In genomic region chr16:19728636-19728965, GRCh38 we compare ENCODE assay signal across 21 cellular contexts. TPM values are rescaled to one million over a fixed set of nuclear protein-coding genes. Genes with fewer than 3 reads are reported as not detected.
DNase-seq lines count a peak whose midpoint lies in the region; ATAC-seq, FAIRE-seq and TF ChIP-seq lines count a peak whose summit lies in the region.
"Had no signal": no experiment of that assay in that cellular context is flagged by ENCODE, and none has a peak within 500 bp of the region (broad histone marks: within the 10 kb centered on the region; RNA-seq: fewer than 3 reads in every experiment).

No MANE protein-coding gene starts in this region.

- no peaks in the 10 kb centered on the region for H3K4me1 ChIP-seq in HepG2 (ENCODE audit: insufficient read depth, low read length)
- no peaks in the 10 kb centered on the region for H3K4me1 ChIP-seq in right lobe of liver
- H3K4me1 ChIP-seq in K562 (replicated peaks in 1 of 2; ENCODE audit: control insufficient read depth in 2 of 2, insufficient read depth in 2 of 2, low read length in 2 of 2): peaks cover 8 to 9% of the 10 kb centered on the region in 2 experiments; a peak in 4 of 5 replicates
- H3K4me1 ChIP-seq: BLaER1, Caco-2 had no signal

- H3K36me3 Mint-ChIP-seq in stimulated activated effector memory CD8-positive, alpha-beta T cell treated with anti-CD3 and anti-CD28 coated beads, Interleukin-12 subunit alpha, Interleukin-12 subunit beta, amount 100 ng/mL, for 72 hours: no peaks in the 10 kb centered on the region
- H3K36me3 Mint-ChIP-seq: CD8-positive, alpha-beta T cell had no signal

- TF ChIP-seq POLR2A in HepG2 (IDR thresholded peaks at IDR 0.05; ENCODE audit: insufficient read depth in 1 of 2, low read depth in 2 of 2, low read length in 2 of 2): no peak
- TF ChIP-seq POLR2A in right lobe of liver (IDR thresholded peaks at IDR 0.05): no peak
- no peak for TF ChIP-seq POLR2A in K562 (conservative IDR thresholded peaks at IDR 0.05)

- no peak for DNase-seq in HepG2 (ENCODE audit: low spot score)
- no peak for DNase-seq in right lobe of liver
- DNase-seq in K562 (ENCODE audit: extremely low read depth in 1 of 4, low spot score in 3 of 4): no peak
- no peak for DNase-seq in stimulated activated effector memory CD8-positive, alpha-beta T cell treated with anti-CD3 and anti-CD28 coated beads, Interleukin-12 subunit alpha, Interleukin-12 subunit beta, amount 100 ng/mL, for 72 hours (ENCODE audit: low spot score in 2 of 2)
- DNase-seq in HEK293T (ENCODE audit: extremely low spot score): no peak
- DNase-seq in NOMO-1 treated with dmso at 0.1 percent for 144 hours (lab: John Stamatoyannopoulos, UW; ENCODE audit: unreplicated experiment): no peak
- DNase-seq: Caco-2; CD4-positive, CD25-positive, alpha-beta regulatory T cell; CD8-positive, alpha-beta T cell; DMS153; H9; HFFc6 had no signal

- H3K9me3 ChIP-seq in HepG2 (ENCODE audit: low read length) (no peaks in the 10 kb centered on the region), right lobe of liver (no peaks in the 10 kb centered on the region), K562 (replicated peaks; ENCODE audit: control insufficient read depth, insufficient read depth, low read depth, low read length) (no peaks in the 10 kb centered on the region)
- H3K9me3 ChIP-seq: BLaER1, Caco-2 had no signal

- H3K9ac ChIP-seq in HepG2 (ENCODE audit: insufficient read depth, low read depth, low read length): no peak overlapping the region
- H3K9ac ChIP-seq in K562 (ENCODE audit: insufficient read depth in 1 of 2, low read depth in 2 of 2, low read length in 2 of 2): no peak overlapping the region
- H3K9ac ChIP-seq: BLaER1 had no signal

- intact Hi-C loops in HepG2 (cut with micrococcal nuclease; ENCODE audit: unreplicated experiment) (no loop called here), right lobe of liver (cut with DNase I) (no loop called here), K562 (cut with micrococcal nuclease) (no loop called here)

- peak overlapping the region; percentile 43 for H3K27ac Mint-ChIP-seq in stimulated activated effector memory CD8-positive, alpha-beta T cell treated with anti-CD3 and anti-CD28 coated beads, Interleukin-12 subunit alpha, Interleukin-12 subunit beta, amount 100 ng/mL, for 72 hours
- H3K27ac Mint-ChIP-seq: B cell; CD4-positive, CD25-positive, alpha-beta regulatory T cell; CD8-positive, alpha-beta T cell; GM23338; HFFc6 had no signal

- H3K79me2 ChIP-seq in HepG2 (ENCODE audit: insufficient read depth, low read length) (no peaks in the 10 kb centered on the region), K562 (ENCODE audit: control insufficient read depth, insufficient read depth, low read length) (no peaks in the 10 kb centered on the region)

- no peak overlapping the region for H3K27ac ChIP-seq in HepG2 (ENCODE audit: extremely low read length, insufficient read depth, low read length)
- H3K27ac ChIP-seq in right lobe of liver: no peak overlapping the region
- H3K27ac ChIP-seq in K562 (ENCODE audit: extremely low read depth, low read depth, low read length): no peak overlapping the region
- H3K27ac ChIP-seq: 22Rv1, BLaER1, C4-2B had no signal

- H3K4me3 ChIP-seq in HepG2 (replicated peaks in 1 of 3; ENCODE audit: insufficient read depth in 1 of 3, low read depth in 2 of 3, low read length in 3 of 3): no peak overlapping the region
- H3K4me3 ChIP-seq in right lobe of liver: no peak overlapping the region
- H3K4me3 ChIP-seq in K562: no peak overlapping the region
- H3K4me3 ChIP-seq: BLaER1, GM12878, GM23338 had no signal

- ATAC-seq in HepG2 (no peak), right lobe of liver (no peak), K562 (no peak)
- no peak for ATAC-seq in stimulated activated effector memory CD8-positive, alpha-beta T cell treated with anti-CD3 and anti-CD28 coated beads, Interleukin-12 subunit alpha, Interleukin-12 subunit beta, amount 100 ng/mL, for 72 hours
- ATAC-seq: CD8-positive, alpha-beta T cell; GM12878; GM23338; HCT116 had no signal

- no peaks in the 10 kb centered on the region for H3K27me3 ChIP-seq in HepG2 (ENCODE audit: control insufficient read depth in 1 of 2, insufficient read depth in 2 of 2, low read length in 2 of 2)
- H3K27me3 ChIP-seq in right lobe of liver: no peaks in the 10 kb centered on the region
- H3K27me3 ChIP-seq in K562 (ENCODE audit: control insufficient read depth in 2 of 2, insufficient read depth in 2 of 2, low read length in 2 of 2): no peaks in the 10 kb centered on the region
- H3K27me3 ChIP-seq: BLaER1 had no signal

- no peak for TF ChIP-seq EP300 in HepG2 (IDR thresholded peaks at IDR 0.05; ENCODE audit: low read depth in 2 of 2, low read length in 2 of 2)
- TF ChIP-seq EP300 in HepG2 (CRISPR knock-in tag; IDR thresholded peaks at IDR 0.05; ENCODE audit: borderline replicate concordance): no peak
- no peak for TF ChIP-seq EP300 in K562 (IDR thresholded peaks at IDR 0.05; ENCODE audit: low read length)

- TF ChIP-seq RAD21 in HepG2 (CRISPR knock-in tag; IDR thresholded peaks at IDR 0.05) (no peak), K562 (CRISPR knock-in tag; conservative IDR thresholded peaks at IDR 0.05 in 1 of 2, IDR thresholded peaks at IDR 0.05 in 1 of 2) (no peak)

- H3K36me3 ChIP-seq in HepG2 (replicated peaks in 1 of 2; ENCODE audit: control insufficient read depth in 1 of 2, insufficient read depth in 2 of 2, low read length in 2 of 2) (no peaks in the 10 kb centered on the region), right lobe of liver (no peaks in the 10 kb centered on the region), K562 (ENCODE audit: control insufficient read depth, insufficient read depth, low read length) (no peaks in the 10 kb centered on the region)
- H3K36me3 ChIP-seq: BLaER1 had no signal

- H3K9me1 ChIP-seq in K562 (ENCODE audit: control insufficient read depth, insufficient read depth, low read length): no peaks in the 10 kb centered on the region

- no peak for TF ChIP-seq CTCF in HepG2 (CRISPR knock-in tag; IDR thresholded peaks at IDR 0.05)
- TF ChIP-seq CTCF in right lobe of liver (IDR thresholded peaks at IDR 0.05): no peak
- TF ChIP-seq CTCF in K562 (IDR thresholded peaks at IDR 0.05 in 2 of 3, conservative IDR thresholded peaks at IDR 0.05 in 1 of 3; ENCODE audit: insufficient read depth in 2 of 3, low read depth in 1 of 3, low read length in 3 of 3): no peak

- no peak overlapping the region for H2AFZ ChIP-seq in HepG2 (ENCODE audit: low read length)
- H2AFZ ChIP-seq in K562 (ENCODE audit: low read depth, low read length): peak overlapping the region; percentile 14; the same call in 1 of the 2 replicates
- H2AFZ ChIP-seq: GM23338 had no signal

- no peaks in the 10 kb centered on the region for H4K20me1 ChIP-seq in HepG2 (ENCODE audit: insufficient read depth, low read length)
- H4K20me1 ChIP-seq in K562 (replicated peaks; ENCODE audit: control insufficient read depth, insufficient read depth, low read length): no peaks in the 10 kb centered on the region
- H4K20me1 ChIP-seq: BLaER1 had no signal

- POLR2A ChIA-PET in HepG2 (lab: Yijun Ruan, JAX): interaction anchor here (1.2 kb wide), 1 partner anchor 11 kb away, joined by 3 read pairs; the partner anchor contains the start of genes IQCK and KNOP1
- POLR2A ChIA-PET in K562 (lab: Yijun Ruan, JAX): interaction anchor here (0.9 kb wide), 1 partner anchor 20 kb away, joined by 3 read pairs; no protein-coding TSS in a partner anchor
- POLR2A ChIA-PET in HEK293T (lab: Yijun Ruan, JAX): no interaction called here

- H3K4me2 ChIP-seq in HepG2 (ENCODE audit: low read depth, low read length) (no peak overlapping the region), K562 (ENCODE audit: insufficient read depth, low read length) (no peak overlapping the region)
- H3K4me2 ChIP-seq: BLaER1, GM23338 had no signal

- H3K4me3 Mint-ChIP-seq in stimulated activated effector memory CD8-positive, alpha-beta T cell treated with anti-CD3 and anti-CD28 coated beads, Interleukin-12 subunit alpha, Interleukin-12 subunit beta, amount 100 ng/mL, for 72 hours: no peak overlapping the region
- H3K4me3 Mint-ChIP-seq: B cell; CD4-positive, CD25-positive, alpha-beta regulatory T cell; CD8-positive, alpha-beta T cell; GM23338; H9; HFFc6 had no signal

- in situ Hi-C loops in HepG2 (cut with HindIII; ENCODE audit: extremely low pct_ligation_motif_present, low pct_unique_long_range_greater_than_20kb): no loop called here
- in situ Hi-C loops in K562 (cut with MboI): no loop called here

- BruUV-seq in HepG2 (replicated peaks; lab: Mats Ljungman, UMichigan): no TSS peak
- no TSS peak for BruUV-seq in K562 (replicated peaks; lab: Mats Ljungman, UMichigan)

- FAIRE-seq in HepG2 (lab: Jason Lieb, UNC) (no peak), K562 (lab: Jason Lieb, UNC) (no peak)
- FAIRE-seq: A204.1, G401.6, GM12878 had no signal

- H3K4me1 Mint-ChIP-seq in stimulated activated effector memory CD8-positive, alpha-beta T cell treated with anti-CD3 and anti-CD28 coated beads, Interleukin-12 subunit alpha, Interleukin-12 subunit beta, amount 100 ng/mL, for 72 hours: peaks cover 6% of the 10 kb centered on the region
- H3K4me1 Mint-ChIP-seq: B cell; CD4-positive, CD25-positive, alpha-beta regulatory T cell had no signal

- H3K9me3 Mint-ChIP-seq in stimulated activated effector memory CD8-positive, alpha-beta T cell treated with anti-CD3 and anti-CD28 coated beads, Interleukin-12 subunit alpha, Interleukin-12 subunit beta, amount 100 ng/mL, for 72 hours: no peaks in the 10 kb centered on the region
- H3K9me3 Mint-ChIP-seq: CD4-positive, CD25-positive, alpha-beta regulatory T cell; CD8-positive, alpha-beta T cell; GM23338; H9; HFFc6 had no signal

- CTCF ChIA-PET in HepG2 (lab: Yijun Ruan, JAX; ENCODE audit: low intra/inter-chr PET ratio, low total read pairs) (no interaction called here), K562 (lab: Yijun Ruan, JAX; ENCODE audit: low intra/inter-chr PET ratio) (no interaction called here), HEK293T (lab: Yijun Ruan, JAX) (interaction anchor here (1.0 kb wide), 1 partner anchor 9 kb away, joined by 3 read pairs; no protein-coding TSS in a partner anchor)

- WGBS in HepG2 (ENCODE audit: low lambda C conversion rate): 93% methylated on average over 3 of the region's 3 CpGs
- 64% methylated on average over 3 of the region's 3 CpGs for WGBS in right lobe of liver (ENCODE audit: insufficient coverage, low coverage, low lambda C conversion rate, missing lambda C conversion rate)
- WGBS in K562 (ENCODE audit: insufficient coverage, low coverage, missing lambda C conversion rate): 48% methylated on average over 3 of the region's 3 CpGs

RNA-seq across cellular contexts. Expression of gene IQCK, which starts 10.5 kb away (rescaled TPM):
- total RNA-seq in HepG2 (2016; rRNA removed; fragmentation: Illumina TruSeq; extraction: Trizol) (7.3 and 11.9 TPM in 2 replicates), right lobe of liver (1 to 10 TPM; 2.0 to 4.7 (median 3.9) TPM), K562 (2014; rRNA removed) (4.9 and 6.4 TPM in 2 replicates), K562 (2014; rRNA removed; fragmentation: Illumina TruSeq; extraction: Trizol) (5.4 and 5.7 TPM in 2 replicates), K562 (2015; rRNA removed; fragmentation: Illumina TruSeq; extraction: Trizol) (5.3 and 5.6 TPM in 2 replicates), K562 (2021) (6.2 and 7.3 TPM in 2 replicates)
- 2.5 and 2.7 TPM in 2 replicates for total RNA-seq in HepG2 (2016; cell fraction: cytosol; rRNA removed; fragmentation: Illumina TruSeq; extraction: Trizol; ENCODE audit: low read depth)
- 7.4 and 11.9 TPM in 2 replicates for total RNA-seq in HepG2 (2016; cell fraction: insoluble cytoplasmic fraction; rRNA removed; fragmentation: Illumina TruSeq; extraction: Trizol)
- 5.6 and 6.6 TPM in 2 replicates for total RNA-seq in HepG2 (2016; cell fraction: membrane; rRNA removed; fragmentation: Illumina TruSeq; extraction: Trizol)
- total RNA-seq in HepG2 (2016; cell fraction: nucleus; rRNA removed; fragmentation: Illumina TruSeq; extraction: Trizol): 8.1 and 9.6 TPM in 2 replicates
- polyA plus RNA-seq in HepG2 (2011; rRNA removed) (3.0 and 5.1 TPM in 2 replicates), K562 (2011; rRNA removed) (8.8 and 10.1 TPM in 2 replicates), K562 (2014; fragmentation: Illumina TruSeq; extraction: Trizol) (7.8 and 9.2 TPM in 2 replicates), K562 (2014; fragmentation: Nextera tagmentation; extraction: Ambion mirVana) (10 to 100 TPM in 1 of 2 experiments, 1 to 10 TPM in 1; 9.6 to 12.2 TPM), K562 (2014; rRNA removed) (4.7 and 5.2 TPM in 2 replicates)
- 4.6 and 5.2 TPM in 2 replicates for polyA plus RNA-seq in HepG2 (2011; cell fraction: cytosol; rRNA removed)
- 2.5 TPM in 2 replicates for polyA plus RNA-seq in HepG2 (2011; cell fraction: nucleus; rRNA removed)
- polyA plus RNA-seq in HepG2 (2012): 1.8 and 3.4 TPM in 2 replicates
- 3.8 and 4.9 TPM in 2 replicates for polyA plus RNA-seq in HepG2 (2016; cell fraction: cytosol; fragmentation: Illumina TruSeq; extraction: Trizol; ENCODE audit: low read depth)
- polyA plus RNA-seq in HepG2 (2016; cell fraction: insoluble cytoplasmic fraction; fragmentation: Illumina TruSeq; extraction: Trizol; ENCODE audit: low read depth): 19.6 and 22.1 TPM in 2 replicates
- 7.3 and 8.3 TPM in 2 replicates for polyA plus RNA-seq in HepG2 (2016; cell fraction: membrane; fragmentation: Illumina TruSeq; extraction: Trizol; ENCODE audit: low read depth)
- 10.1 and 10.4 TPM in 2 replicates for polyA plus RNA-seq in HepG2 (2016; cell fraction: nucleus; fragmentation: Illumina TruSeq; extraction: Trizol; ENCODE audit: insufficient read depth, low read depth)
- 7.0 and 10.3 TPM in 2 replicates for polyA minus RNA-seq in HepG2 (2011; rRNA and poly(A)+ RNA removed; ENCODE audit: low replicate concordance)
- polyA minus RNA-seq in HepG2 (2011; cell fraction: cytosol; rRNA and poly(A)+ RNA removed): 3.2 TPM in 2 replicates
- polyA minus RNA-seq in HepG2 (2011; cell fraction: nucleus; rRNA and poly(A)+ RNA removed): 6.8 and 10.3 TPM in 2 replicates
- total RNA-seq in K562 (2011; cell fraction: chromatin; rRNA removed; ENCODE audit: low replicate concordance): 18.2 and 23.3 TPM in 2 replicates
- 13.7 and 15.2 TPM in 2 replicates for total RNA-seq in K562 (2011; cell fraction: nucleolus; rRNA removed)
- total RNA-seq in K562 (2011; cell fraction: nucleoplasm; rRNA removed): 13.3 and 25.6 TPM in 2 replicates
- 5.8 and 10.0 TPM in 2 replicates for polyA plus RNA-seq in K562 (2011; cell fraction: cytosol; rRNA removed)
- 13.9 and 14.2 TPM in 2 replicates for polyA plus RNA-seq in K562 (2011; cell fraction: nucleus; rRNA removed)
- polyA plus RNA-seq in K562 (2012): 4.5 and 5.6 TPM in 2 replicates
- 11.1 and 11.2 TPM in 2 replicates for polyA minus RNA-seq in K562 (2011; rRNA and poly(A)+ RNA removed)
- polyA minus RNA-seq in K562 (2011; cell fraction: cytosol; rRNA and poly(A)+ RNA removed): 3.5 and 10.8 TPM in 2 replicates
- 12.0 and 14.2 TPM in 2 replicates for polyA minus RNA-seq in K562 (2011; cell fraction: nucleus; rRNA and poly(A)+ RNA removed)

RNA-seq across cellular contexts. Expression of gene KNOP1, which starts 10.6 kb away (rescaled TPM):
- 57.5 and 80.3 TPM in 2 replicates for total RNA-seq in HepG2 (2016; rRNA removed; fragmentation: Illumina TruSeq; extraction: Trizol)
- total RNA-seq in HepG2 (2016; cell fraction: cytosol; rRNA removed; fragmentation: Illumina TruSeq; extraction: Trizol; ENCODE audit: low read depth): 13.0 and 17.5 TPM in 2 replicates
- total RNA-seq in HepG2 (2016; cell fraction: insoluble cytoplasmic fraction; rRNA removed; fragmentation: Illumina TruSeq; extraction: Trizol): 60.4 and 77.7 TPM in 2 replicates
- 17.7 and 21.4 TPM in 2 replicates for total RNA-seq in HepG2 (2016; cell fraction: membrane; rRNA removed; fragmentation: Illumina TruSeq; extraction: Trizol)
- total RNA-seq in HepG2 (2016; cell fraction: nucleus; rRNA removed; fragmentation: Illumina TruSeq; extraction: Trizol): 37.8 and 39.8 TPM in 2 replicates
- polyA plus RNA-seq in HepG2 (2011; rRNA removed): 20.6 and 21.2 TPM in 2 replicates
- polyA plus RNA-seq in HepG2 (2011; cell fraction: cytosol; rRNA removed): 11.3 and 14.9 TPM in 2 replicates
- 9.1 and 11.2 TPM in 2 replicates for polyA plus RNA-seq in HepG2 (2011; cell fraction: nucleus; rRNA removed)
- polyA plus RNA-seq in HepG2 (2012): 34.8 and 37.7 TPM in 2 replicates
- 4.9 and 5.2 TPM in 2 replicates for polyA plus RNA-seq in HepG2 (2016; cell fraction: cytosol; fragmentation: Illumina TruSeq; extraction: Trizol; ENCODE audit: low read depth)
- 78.5 and 79.9 TPM in 2 replicates for polyA plus RNA-seq in HepG2 (2016; cell fraction: insoluble cytoplasmic fraction; fragmentation: Illumina TruSeq; extraction: Trizol; ENCODE audit: low read depth)
- 9.0 and 11.9 TPM in 2 replicates for polyA plus RNA-seq in HepG2 (2016; cell fraction: membrane; fragmentation: Illumina TruSeq; extraction: Trizol; ENCODE audit: low read depth)
- polyA plus RNA-seq in HepG2 (2016; cell fraction: nucleus; fragmentation: Illumina TruSeq; extraction: Trizol; ENCODE audit: insufficient read depth, low read depth): 45.4 and 46.8 TPM in 2 replicates
- polyA minus RNA-seq in HepG2 (2011; rRNA and poly(A)+ RNA removed; ENCODE audit: low replicate concordance): 13.7 and 26.8 TPM in 2 replicates
- polyA minus RNA-seq in HepG2 (2011; cell fraction: cytosol; rRNA and poly(A)+ RNA removed): 6.0 and 8.2 TPM in 2 replicates
- polyA minus RNA-seq in HepG2 (2011; cell fraction: nucleus; rRNA and poly(A)+ RNA removed): 29.0 and 29.1 TPM in 2 replicates
- total RNA-seq in right lobe of liver: 1 to 10 TPM; 3.4 to 9.4 (median 7.3) TPM
- total RNA-seq in K562 (2011; cell fraction: chromatin; rRNA removed; ENCODE audit: low replicate concordance): 52.3 and 57.2 TPM in 2 replicates
- 32.2 and 36.4 TPM in 2 replicates for total RNA-seq in K562 (2011; cell fraction: nucleolus; rRNA removed)
- total RNA-seq in K562 (2011; cell fraction: nucleoplasm; rRNA removed): 42.1 and 46.4 TPM in 2 replicates
- 31.9 and 33.7 TPM in 2 replicates for total RNA-seq in K562 (2014; rRNA removed)
- 44.8 and 54.8 TPM in 2 replicates for total RNA-seq in K562 (2014; rRNA removed; fragmentation: Illumina TruSeq; extraction: Trizol)
- 53.1 and 53.4 TPM in 2 replicates for total RNA-seq in K562 (2015; rRNA removed; fragmentation: Illumina TruSeq; extraction: Trizol)
- 35.8 and 38.2 TPM in 2 replicates for total RNA-seq in K562 (2021)
- 15.4 and 22.4 TPM in 2 replicates for polyA plus RNA-seq in K562 (2011; rRNA removed)
- polyA plus RNA-seq in K562 (2011; cell fraction: cytosol; rRNA removed): 9.7 and 11.0 TPM in 2 replicates
- polyA plus RNA-seq in K562 (2011; cell fraction: nucleus; rRNA removed): 15.8 and 17.5 TPM in 2 replicates
- 18.9 and 30.8 TPM in 2 replicates for polyA plus RNA-seq in K562 (2012)
- polyA plus RNA-seq in K562 (2014; fragmentation: Illumina TruSeq; extraction: Trizol): 43.0 and 57.6 TPM in 2 replicates
- 10 to 100 TPM; 39.3 to 50.9 TPM for polyA plus RNA-seq in K562 (2014; fragmentation: Nextera tagmentation; extraction: Ambion mirVana)
- 38.6 and 48.6 TPM in 2 replicates for polyA plus RNA-seq in K562 (2014; rRNA removed)
- polyA minus RNA-seq in K562 (2011; rRNA and poly(A)+ RNA removed): 26.5 and 31.7 TPM in 2 replicates
- polyA minus RNA-seq in K562 (2011; cell fraction: cytosol; rRNA and poly(A)+ RNA removed): 12.3 and 13.9 TPM in 2 replicates
- 10.8 and 15.9 TPM in 2 replicates for polyA minus RNA-seq in K562 (2011; cell fraction: nucleus; rRNA and poly(A)+ RNA removed)

Comparison
In these comparisons a context has a peak if more than half of its experiments do, and no peak if none do; other contexts are left out.
1. Of the 241 proteins assayed by ChIP-seq in both HepG2 and K562: peak only in HepG2: none; only in K562: CEBPG; in both: CEBPB; in neither: 239.